In genomic region chr5:50958852-50959457, GRCh38 we compare ENCODE assay signal across 8 cellular contexts.
A peak's percentile ranks its signal among the peaks of the same experiment; 100 is the strongest.
DNase-seq lines count a peak whose midpoint lies in the region; ATAC-seq, FAIRE-seq and TF ChIP-seq lines count a peak whose summit lies in the region.

No MANE protein-coding gene starts in this region.

- peak; percentile 52 for DNase-seq in COR-L47 (lab: John Stamatoyannopoulos, UW)
- DNase-seq in NCI-H1930 (lab: John Stamatoyannopoulos, UW) = peak; percentile 13 to 20
- peak; percentile 57 for DNase-seq in astrocyte of the hippocampus (ENCODE audit: low read depth, low spot score)
- no peak for DNase-seq in left lung
- DNase-seq in stimulated activated CD4-positive, alpha-beta T cell treated with anti-CD3 and anti-CD28 coated beads, Interleukin-12 subunit alpha, Interleukin-12 subunit beta, amount 100 ng/mL, for 4 hours = no peak
- no peak for DNase-seq in omental fat pad (ENCODE audit: low spot score)
- DNase-seq in HTR-8/SVneo (ENCODE audit: insufficient read length, low spot score) = no peak

- H3K27ac ChIP-seq in left lung = no peak overlapping the region

- peak; percentile 37 to 47 for TF ChIP-seq CTCF in left lung (IDR thresholded peaks at IDR 0.05)
- no peak for TF ChIP-seq CTCF in omental fat pad (IDR thresholded peaks at IDR 0.05)

- ATAC-seq in GM18907 (IDR thresholded peaks at IDR 0.05; ENCODE audit: unreplicated experiment) (peak; percentile 47), left lung (peak; percentile 42), omental fat pad (ENCODE audit: low FRiP score) (no peak)

- no peaks in the 10 kb centered on the region for H3K9me3 ChIP-seq in left lung

- FAIRE-seq in HTR-8/SVneo (lab: Jason Lieb, UNC) = no peak

- H3K4me1 ChIP-seq in left lung = peaks cover 7 to 10% of the 10 kb centered on the region in 2 donors

- peaks cover 10 to 42% of the 10 kb centered on the region in 2 donors for H3K27me3 ChIP-seq in left lung

- intact Hi-C loops in left lung (cut with DNase I) = no loop called here

- no peak overlapping the region for H3K4me3 ChIP-seq in left lung

- H3K36me3 ChIP-seq in left lung = no peaks in the 10 kb centered on the region

Comparison
In these comparisons a context has a peak if more than half of its experiments do, and no peak if none do; other contexts are left out.
1. DNase-seq: peak in COR-L47 (single experiment), NCI-H1930 (2 of 2) and astrocyte of the hippocampus (single experiment); none in left lung (0 of 2), stimulated activated CD4-positive, alpha-beta T cell treated with anti-CD3 and anti-CD28 coated beads, Interleukin-12 subunit alpha, Interleukin-12 subunit beta, amount 100 ng/mL, for 4 hours (single experiment), omental fat pad (single experiment) and HTR-8/SVneo (single experiment).
2. CTCF ChIP-seq: peak in left lung (2 of 2); none in omental fat pad (0 of 3).